In genomic region chr15:55318588-55319494, GRCh38 we compare ENCODE assay signal across 8 cellular contexts. TPM values are rescaled to one million over a fixed set of nuclear protein-coding genes. Genes with fewer than 3 reads are reported as not detected.
DNase-seq lines count a peak whose midpoint lies in the region; ATAC-seq lines count a peak whose summit lies in the region.

TSS of gene PIGB (plus strand) at chr15:55319222. CDS start at chr15:55319251, 29 bp downstream.
TSS of gene PIGBOS1 (minus strand) at chr15:55319123. CDS start at chr15:55317792, 1,331 bp downstream.

- H4K20me1 ChIP-seq in GM23248 (ENCODE audit: insufficient read depth): no peaks in the 10 kb centered on the region
- no peaks in the 10 kb centered on the region for H4K20me1 ChIP-seq in Karpas-422 (ENCODE audit: insufficient read depth, low read depth, low read length)

- H3K27ac Mint-ChIP-seq in natural killer cell treated with Interleukin-12 subunit alpha and Interleukin-12 subunit beta and Interleukin-15 and Interleukin-18, amount 100 ng/mL, for 72 hours: peak within 1 kb of the TSS; percentile 98 to 100

- 1% methylated on average over 49 of the region's 49 CpGs for WGBS in GM23248 (ENCODE audit: low coverage in 1 of 2, low lambda C conversion rate in 2 of 2, missing lambda C conversion rate in 2 of 2), 2 experiments

- H2AFZ ChIP-seq in GM23248: peak within 1 kb of the TSS; percentile 97
- H2AFZ ChIP-seq in Karpas-422 (ENCODE audit: low read length): peak within 1 kb of the TSS; percentile 82; the same call in 1 of the 2 replicates

- DNase-seq in Daoy (ENCODE audit: low read depth): peak; percentile 88
- DNase-seq in GM23248: peak; percentile 95
- DNase-seq in Karpas-422: peak; percentile 96
- peak; percentile 93 for DNase-seq in RPMI7951 (ENCODE audit: low read depth)
- peak; percentile 55 to 59 for DNase-seq in activated T-helper 1 cell treated with anti-CD3 and anti-CD28 coated beads, Interleukin-2, amount 50 U/mL, for 16 hours (ENCODE audit: low read depth in 1 of 2, low spot score in 1 of 2)
- peak; percentile 90 for DNase-seq in fibroblast of peridontal ligament (ENCODE audit: extremely low read depth)
- DNase-seq in natural killer cell treated with Interleukin-12 subunit alpha and Interleukin-12 subunit beta and Interleukin-15 and Interleukin-18, amount 100 ng/mL, for 72 hours (ENCODE audit: low spot score): peak; percentile 87
- DNase-seq in stimulated activated naive CD4-positive, alpha-beta T cell treated with Interleukin-2 at 50 U/mL for 16 hours (lab: John Stamatoyannopoulos, UW): peak; percentile 71

- ATAC-seq in natural killer cell treated with Interleukin-12 subunit alpha and Interleukin-12 subunit beta and Interleukin-15 and Interleukin-18, amount 100 ng/mL, for 72 hours: peak; percentile 97

- H3K36me3 Mint-ChIP-seq in natural killer cell treated with Interleukin-12 subunit alpha and Interleukin-12 subunit beta and Interleukin-15 and Interleukin-18, amount 100 ng/mL, for 72 hours: peaks cover 11% of the 10 kb centered on the region

- H3K9me2 ChIP-seq in GM23248 (ENCODE audit: insufficient read depth) (no peaks in the 10 kb centered on the region), Karpas-422 (replicated peaks; ENCODE audit: insufficient read depth, low read length) (no peaks in the 10 kb centered on the region)

- in situ Hi-C loops in GM23248 (cut with MboI): no loop called here

- H3K27me3 ChIP-seq in GM23248 (replicated peaks; ENCODE audit: insufficient read depth): no peaks in the 10 kb centered on the region
- H3K27me3 ChIP-seq in Karpas-422 (ENCODE audit: low read length): no peaks in the 10 kb centered on the region

- H3K27ac ChIP-seq in GM23248: peak within 1 kb of the TSS; percentile 90
- H3K27ac ChIP-seq in Karpas-422 (ENCODE audit: low read length): peak within 1 kb of the TSS; percentile 83

- H3K9me3 ChIP-seq in GM23248 (ENCODE audit: low read depth) (no peaks in the 10 kb centered on the region), Karpas-422 (ENCODE audit: low read length) (no peaks in the 10 kb centered on the region)

- H3K79me2 ChIP-seq in GM23248 (ENCODE audit: insufficient read depth) (peaks cover 70% of the 10 kb centered on the region), Karpas-422 (ENCODE audit: low read length) (peaks cover 89% of the 10 kb centered on the region)

- no peaks in the 10 kb centered on the region for H3K27me3 Mint-ChIP-seq in natural killer cell treated with Interleukin-12 subunit alpha and Interleukin-12 subunit beta and Interleukin-15 and Interleukin-18, amount 100 ng/mL, for 72 hours

- H3F3A ChIP-seq in GM23248 (ENCODE audit: insufficient read depth): no peaks in the 10 kb centered on the region

- H3K4me1 ChIP-seq in GM23248 (ENCODE audit: insufficient read depth) (peaks cover 12% of the 10 kb centered on the region), Karpas-422 (ENCODE audit: low read length) (peaks cover 40% of the 10 kb centered on the region)

- H3K36me3 ChIP-seq in GM23248 (ENCODE audit: low read depth): no peaks in the 10 kb centered on the region
- peaks cover 5% of the 10 kb centered on the region; the same call in 1 of the 2 replicates for H3K36me3 ChIP-seq in Karpas-422 (ENCODE audit: insufficient read depth, low read length)

- H3K4me3 Mint-ChIP-seq in natural killer cell treated with Interleukin-12 subunit alpha and Interleukin-12 subunit beta and Interleukin-15 and Interleukin-18, amount 100 ng/mL, for 72 hours: peak within 1 kb of the TSS; percentile 98

- H3K9me3 Mint-ChIP-seq in natural killer cell treated with Interleukin-12 subunit alpha and Interleukin-12 subunit beta and Interleukin-15 and Interleukin-18, amount 100 ng/mL, for 72 hours: no peaks in the 10 kb centered on the region

- H3K4me3 ChIP-seq in GM23248 (peak within 1 kb of the TSS; percentile 96), Karpas-422 (ENCODE audit: low read length) (peak within 1 kb of the TSS; percentile 94)

- H3K9ac ChIP-seq in GM23248 (peak within 1 kb of the TSS; percentile 99), Karpas-422 (ENCODE audit: low read length) (peak within 1 kb of the TSS; percentile 95)

- peaks cover 34 to 59% of the 10 kb centered on the region in 2 donors for H3K4me1 Mint-ChIP-seq in natural killer cell treated with Interleukin-12 subunit alpha and Interleukin-12 subunit beta and Interleukin-15 and Interleukin-18, amount 100 ng/mL, for 72 hours (ENCODE audit: low read depth in 2 of 2)

- H3K4me2 ChIP-seq in GM23248 (ENCODE audit: unreplicated experiment) (peak within 1 kb of the TSS; percentile 84), Karpas-422 (ENCODE audit: low read depth, low read length, poor library complexity, severe bottlenecking) (peak within 1 kb of the TSS; percentile 96)

RNA-seq across cellular contexts. Expression of gene PIGB, which starts in this region (rescaled TPM):
- 14.2 and 15.0 TPM in 2 replicates for total RNA-seq in Daoy (2014; rRNA removed; shearing (Covaris generic))
- total RNA-seq in GM23248 (2014; rRNA removed; shearing (Covaris generic)): 10.4 and 10.6 TPM in 2 replicates
- polyA plus RNA-seq in GM23248 (2016; fragmentation: Nextera tagmentation; extraction: Ambion mirVana): 17.2 and 18.3 TPM in 2 replicates
- 15.6 and 46.6 TPM in 2 replicates for total RNA-seq in Karpas-422 (2014; rRNA removed; shearing (Covaris generic); ENCODE audit: low replicate concordance)
- 21.0 and 29.7 TPM in 2 replicates for total RNA-seq in RPMI7951 (2014; rRNA removed; shearing (Covaris generic))
- total RNA-seq in natural killer cell treated with Interleukin-12 subunit alpha and Interleukin-12 subunit beta and Interleukin-15 and Interleukin-18, amount 100 ng/mL, for 72 hours: 10 to 100 TPM; 18.4 to 27.5 TPM

RNA-seq across cellular contexts. Expression of gene PIGBOS1, which starts in this region (rescaled TPM):
- 15.3 and 25.9 TPM in 2 replicates for total RNA-seq in Daoy (2014; rRNA removed; shearing (Covaris generic))
- 13.4 and 30.2 TPM in 2 replicates for total RNA-seq in GM23248 (2014; rRNA removed; shearing (Covaris generic))
- 14.5 and 16.8 TPM in 2 replicates for polyA plus RNA-seq in GM23248 (2016; fragmentation: Nextera tagmentation; extraction: Ambion mirVana)
- total RNA-seq in Karpas-422 (2014; rRNA removed; shearing (Covaris generic); ENCODE audit: low replicate concordance): 17.1 and 18.2 TPM in 2 replicates
- 25.6 and 30.7 TPM in 2 replicates for total RNA-seq in RPMI7951 (2014; rRNA removed; shearing (Covaris generic))
- 10 to 100 TPM; 13.2 to 13.3 TPM for total RNA-seq in natural killer cell treated with Interleukin-12 subunit alpha and Interleukin-12 subunit beta and Interleukin-15 and Interleukin-18, amount 100 ng/mL, for 72 hours

Comparison
In these comparisons a context has a peak if more than half of its experiments do, and no peak if none do; other contexts are left out.
1. Peak in every context shown above with its lines: DNase-seq, ATAC-seq, H3K4me3 ChIP-seq and H3K27ac ChIP-seq.